ENCODE assay signal across 8 cellular contexts in genomic region chr5:31854181-31854624, GRCh38.
DNase-seq lines count a peak whose midpoint lies in the region; ATAC-seq and TF ChIP-seq lines count a peak whose summit lies in the region.

No MANE protein-coding gene starts in this region.

- H3K4me1 ChIP-seq in spleen: peaks cover 0 to 23% (median 17%) of the 10 kb centered on the region in 6 donors

- H3K9me3 ChIP-seq in spleen: peaks cover 0 to 16% (median 10%) of the 10 kb centered on the region in 8 donors

- 1 to 8% (median 3%) methylated on average over 14 to 16 of the region's 16 CpGs for WGBS in spleen, 5 donors

- H3K27ac ChIP-seq in spleen: no peak overlapping the region

- peaks cover 6% of the 10 kb centered on the region for H3K36me3 Mint-ChIP-seq in brain

- H3K27me3 Mint-ChIP-seq in brain: peaks cover 50% of the 10 kb centered on the region

- peaks cover 3 to 10% (median 7%) of the 10 kb centered on the region in 5 experiments for H3K9me3 Mint-ChIP-seq in brain

- H3K36me3 ChIP-seq in spleen: no peaks in the 10 kb centered on the region

- peaks cover 0 to 61% (median 12%) of the 10 kb centered on the region in 7 donors for H3K27me3 ChIP-seq in spleen (replicated peaks in 1 of 7)

- H3K4me1 Mint-ChIP-seq in brain: peaks cover 34% of the 10 kb centered on the region

- peak overlapping the region in 7 of 8 donors; percentile 30 to 67 (median 36) for H3K4me3 ChIP-seq in spleen

- H3K4me3 Mint-ChIP-seq in brain: peak overlapping the region; percentile 73 to 92 (median 86)

- DNase-seq in activated CD4-positive, alpha-beta T cell treated with anti-CD3 and anti-CD28 coated beads, Interleukin-2, amount 50 U/mL, for 48 hours: peak; percentile 1 to 7
- DNase-seq in activated CD4-positive, alpha-beta T cell treated with anti-CD3 and anti-CD28 coated beads for 48 hours: no peak
- DNase-seq in iPS-NIHi7 (ENCODE audit: extremely low spot score): peak; percentile 74
- DNase-seq in spleen: no peak
- DNase-seq in stimulated activated naive CD4-positive, alpha-beta T cell treated with Interleukin-2 at 50 U/mL for 16 hours (lab: John Stamatoyannopoulos, UW): no peak

- TF ChIP-seq CTCF in brain (conservative IDR thresholded peaks at IDR 0.05): no peak
- no peak for TF ChIP-seq CTCF in spleen (IDR thresholded peaks at IDR 0.05 in 8 of 11, conservative IDR thresholded peaks at IDR 0.05 in 3 of 11)

- intact Hi-C loops in spleen (cut with DNase I; ENCODE audit: low total_unique reads): no loop called here

- ATAC-seq in GM18517 (IDR thresholded peaks at IDR 0.05; ENCODE audit: unreplicated experiment) (no peak), HG02759 (IDR thresholded peaks at IDR 0.05; ENCODE audit: unreplicated experiment) (no peak)

- H3K27ac Mint-ChIP-seq in brain: peak overlapping the region in 3 of 5 experiments; percentile 49 to 69 (median 62)

- TF ChIP-seq POLR2A in spleen (IDR thresholded peaks at IDR 0.05): no peak

Comparison
In these comparisons a context has a peak if more than half of its experiments do, and no peak if none do; other contexts are left out.
1. DNase-seq: peak in activated CD4-positive, alpha-beta T cell treated with anti-CD3 and anti-CD28 coated beads, Interleukin-2, amount 50 U/mL, for 48 hours (2 of 2) and iPS-NIHi7 (single experiment); none in activated CD4-positive, alpha-beta T cell treated with anti-CD3 and anti-CD28 coated beads for 48 hours (single experiment), spleen (single experiment) and stimulated activated naive CD4-positive, alpha-beta T cell treated with Interleukin-2 at 50 U/mL for 16 hours (single experiment).